16 cellular contexts compared by ENCODE assay signal in genomic region chr10:3919676-3920308, GRCh38.
"Had no signal": no experiment of that assay in that cellular context is flagged by ENCODE, and none has a peak within 500 bp of the region (broad histone marks: within the 10 kb centered on the region; RNA-seq: fewer than 3 reads in every experiment).

No MANE protein-coding gene starts in this region.

- H3K27ac Mint-ChIP-seq: activated CD4-positive, alpha-beta memory T cell treated with anti-CD3 and anti-CD28 coated beads for 36 hours; activated naive CD8-positive, alpha-beta T cell; progenitor cell of endocrine pancreas; T-cell had no signal

- H3K9me3 Mint-ChIP-seq: activated T-cell treated with anti-CD3 and anti-CD28 coated beads, Interleukin-2, amount 50 U/mL, for 4 hours had no signal

- H3K27me3 ChIP-seq: neutrophil, upper lobe of left lung had no signal

- H3K4me3 ChIP-seq: upper lobe of left lung had no signal

- H3K9me3 ChIP-seq: neutrophil, upper lobe of left lung had no signal

- H3K4me1 Mint-ChIP-seq: T-cell had no signal

- H3K36me3 Mint-ChIP-seq: activated CD4-positive, alpha-beta memory T cell treated with anti-CD3 and anti-CD28 coated beads for 36 hours; activated naive CD8-positive, alpha-beta T cell; T-cell had no signal

- H3K36me3 ChIP-seq: neutrophil, upper lobe of left lung had no signal

- H3K27ac ChIP-seq: neutrophil, upper lobe of left lung had no signal

- H3K4me3 Mint-ChIP-seq: activated CD4-positive, alpha-beta memory T cell treated with anti-CD3 and anti-CD28 coated beads for 36 hours; activated naive CD8-positive, alpha-beta T cell; activated T-cell treated with anti-CD3 and anti-CD28 coated beads, Interleukin-2, amount 50 U/mL, for 4 hours; T-cell had no signal

- DNase-seq: activated CD4-positive, alpha-beta memory T cell treated with anti-CD3 and anti-CD28 coated beads for 36 hours; activated CD4-positive, alpha-beta T cell treated with anti-CD3 and anti-CD28 coated beads for 1 hour; activated effector memory CD4-positive, alpha-beta T cell treated with anti-CD3 and anti-CD28 coated beads, Interleukin-2, amount 50 U/mL, for 16 hours; activated T-cell treated with anti-CD3 and anti-CD28 coated beads, Interleukin-2, amount 50 U/mL, for 4 hours; amygdala; effector memory CD4-positive, alpha-beta T cell; glutamatergic neuron; midbrain; stimulated activated CD4-positive, alpha-beta T cell treated with anti-CD3 and anti-CD28 coated beads, Interleukin-2, amount 100 ng/mL, for 48 hours; stimulated activated naive CD8-positive, alpha-beta T cell treated with anti-CD3 and anti-CD28 coated beads, Interleukin-15, Interleukin-2, amounts not matched to agents 100 U/mL and 50 U/mL, for 24 hours; T-cell; T1000 had no signal

- ATAC-seq: activated T-cell treated with anti-CD3 and anti-CD28 coated beads, Interleukin-2, amount 50 U/mL, for 4 hours; stimulated activated naive CD8-positive, alpha-beta T cell treated with anti-CD3 and anti-CD28 coated beads, Interleukin-15, Interleukin-2, amounts not matched to agents 100 U/mL and 50 U/mL, for 24 hours; T-cell had no signal

- H3K27me3 Mint-ChIP-seq: activated CD4-positive, alpha-beta memory T cell treated with anti-CD3 and anti-CD28 coated beads for 36 hours; activated naive CD8-positive, alpha-beta T cell; progenitor cell of endocrine pancreas; T-cell had no signal
